1 cellular context compared by ENCODE assay signal in the genomic region with DNA sequence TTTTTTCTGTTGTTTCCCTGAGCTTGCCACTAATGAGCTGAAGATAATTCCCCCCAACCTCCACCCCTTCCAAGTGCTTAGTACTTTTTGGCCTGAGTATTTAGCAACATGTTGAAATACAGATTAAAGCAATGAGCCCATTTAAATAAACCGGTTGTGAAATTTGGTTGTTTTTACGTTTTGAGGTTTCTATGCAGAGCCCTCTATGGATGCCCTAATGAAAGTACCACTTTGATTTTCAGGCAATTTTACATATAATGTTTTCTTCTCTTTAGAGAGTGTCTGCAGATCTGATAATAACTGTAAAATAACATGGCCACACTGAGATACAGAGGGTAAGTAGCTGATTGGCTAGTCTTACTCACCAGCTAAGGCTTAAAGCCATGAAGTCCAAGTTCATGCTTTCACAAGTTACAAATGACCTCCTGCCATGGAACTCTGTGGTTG.
TF ChIP-seq lines count a peak whose summit lies in the region.

No MANE protein-coding gene starts in this region.

TF ChIP-seq in K562, 482 proteins besides CTCF, POLR2A, EP300 and RAD21 (continued from another document):
- TF ChIP-seq ZNF592 (IDR thresholded peaks at IDR 0.05) (peak; percentile 53), TCF7 (IDR thresholded peaks at IDR 0.05; ENCODE audit: borderline replicate concordance) (no peak), MEF2D (tag; conservative IDR thresholded peaks at IDR 0.05; ENCODE audit: low read depth) (0 out of 2 replicates have a peak, but pooled peaks have one; percentile 17), GABPB2 (CRISPR knock-in tag; conservative IDR thresholded peaks at IDR 0.05) (no peak), TBL1XR1 (IDR thresholded peaks at IDR 0.05; ENCODE audit: low read length in 2 of 2) (no peak), FOXJ3 (CRISPR knock-in tag; IDR thresholded peaks at IDR 0.05) (no peak), HIVEP1 (CRISPR knock-in tag; IDR thresholded peaks at IDR 0.05) (no peak), ASH1L (IDR thresholded peaks at IDR 0.05; ENCODE audit: borderline replicate concordance, low read depth, partially characterized antibody) (no peak), CC2D1A (IDR thresholded peaks at IDR 0.05) (no peak), TAF7 (tag; IDR thresholded peaks at IDR 0.05) (no peak), NFYB (IDR thresholded peaks at IDR 0.05; ENCODE audit: extremely low read depth, insufficient read length) (peak; percentile 3), SLC30A9 (CRISPR knock-in tag; IDR thresholded peaks at IDR 0.05) (no peak), ETV5 (CRISPR knock-in tag; IDR thresholded peaks at IDR 0.05; ENCODE audit: low read depth) (no peak), CEBPB (tag; IDR thresholded peaks at IDR 0.05) (peak; percentile 76), ZNF512 (tag; IDR thresholded peaks at IDR 0.05) (no peak), MAFK (IDR thresholded peaks at IDR 0.05; ENCODE audit: low read length) (no peak), CHD7 (IDR thresholded peaks at IDR 0.05; ENCODE audit: low read depth, low read length) (no peak), ZNF133 (CRISPR knock-in tag; IDR thresholded peaks at IDR 0.05) (no peak), THRAP3 (IDR thresholded peaks at IDR 0.05; ENCODE audit: borderline replicate concordance) (no peak), THAP12 (CRISPR knock-in tag; IDR thresholded peaks at IDR 0.05) (no peak)
- TF ChIP-seq, protein P1, sequence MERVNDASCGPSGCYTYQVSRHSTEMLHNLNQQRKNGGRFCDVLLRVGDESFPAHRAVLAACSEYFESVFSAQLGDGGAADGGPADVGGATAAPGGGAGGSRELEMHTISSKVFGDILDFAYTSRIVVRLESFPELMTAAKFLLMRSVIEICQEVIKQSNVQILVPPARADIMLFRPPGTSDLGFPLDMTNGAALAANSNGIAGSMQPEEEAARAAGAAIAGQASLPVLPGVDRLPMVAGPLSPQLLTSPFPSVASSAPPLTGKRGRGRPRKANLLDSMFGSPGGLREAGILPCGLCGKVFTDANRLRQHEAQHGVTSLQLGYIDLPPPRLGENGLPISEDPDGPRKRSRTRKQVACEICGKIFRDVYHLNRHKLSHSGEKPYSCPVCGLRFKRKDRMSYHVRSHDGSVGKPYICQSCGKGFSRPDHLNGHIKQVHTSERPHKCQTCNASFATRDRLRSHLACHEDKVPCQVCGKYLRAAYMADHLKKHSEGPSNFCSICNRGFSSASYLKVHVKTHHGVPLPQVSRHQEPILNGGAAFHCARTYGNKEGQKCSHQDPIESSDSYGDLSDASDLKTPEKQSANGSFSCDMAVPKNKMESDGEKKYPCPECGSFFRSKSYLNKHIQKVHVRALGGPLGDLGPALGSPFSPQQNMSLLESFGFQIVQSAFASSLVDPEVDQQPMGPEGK (CRISPR knock-in tag; IDR thresholded peaks at IDR 0.05; ENCODE audit: borderline replicate concordance): no peak
- TF ChIP-seq, protein P2, sequence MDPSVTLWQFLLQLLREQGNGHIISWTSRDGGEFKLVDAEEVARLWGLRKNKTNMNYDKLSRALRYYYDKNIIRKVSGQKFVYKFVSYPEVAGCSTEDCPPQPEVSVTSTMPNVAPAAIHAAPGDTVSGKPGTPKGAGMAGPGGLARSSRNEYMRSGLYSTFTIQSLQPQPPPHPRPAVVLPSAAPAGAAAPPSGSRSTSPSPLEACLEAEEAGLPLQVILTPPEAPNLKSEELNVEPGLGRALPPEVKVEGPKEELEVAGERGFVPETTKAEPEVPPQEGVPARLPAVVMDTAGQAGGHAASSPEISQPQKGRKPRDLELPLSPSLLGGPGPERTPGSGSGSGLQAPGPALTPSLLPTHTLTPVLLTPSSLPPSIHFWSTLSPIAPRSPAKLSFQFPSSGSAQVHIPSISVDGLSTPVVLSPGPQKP (CRISPR knock-in tag; IDR thresholded peaks at IDR 0.05): no peak
